1 cellular context compared by ENCODE assay signal in the genomic region with DNA sequence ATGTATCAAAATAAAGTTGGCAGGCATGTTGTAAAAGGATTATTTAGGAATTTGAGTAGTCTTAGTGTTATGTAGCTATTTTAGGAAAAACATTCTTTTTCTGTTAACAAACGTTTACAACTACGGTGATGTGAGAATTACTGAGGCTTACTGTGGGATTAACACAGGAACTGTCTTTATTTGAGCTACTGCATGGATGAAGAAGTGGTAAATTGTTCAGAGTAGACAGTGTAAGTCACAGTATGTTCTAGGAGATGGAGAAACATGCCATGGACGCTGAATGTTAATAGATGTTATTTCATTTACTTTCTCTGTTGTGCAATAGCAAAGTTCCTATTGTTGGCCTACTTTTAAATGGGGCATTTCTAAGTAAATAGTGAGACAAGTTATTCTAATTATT.
TF ChIP-seq lines count a peak whose summit lies in the region.

No MANE protein-coding gene starts in this region.

TF ChIP-seq in WTC11, 78 proteins besides CTCF, POLR2A, EP300 and RAD21 (continued from another document):
- TF ChIP-seq, protein P1, sequence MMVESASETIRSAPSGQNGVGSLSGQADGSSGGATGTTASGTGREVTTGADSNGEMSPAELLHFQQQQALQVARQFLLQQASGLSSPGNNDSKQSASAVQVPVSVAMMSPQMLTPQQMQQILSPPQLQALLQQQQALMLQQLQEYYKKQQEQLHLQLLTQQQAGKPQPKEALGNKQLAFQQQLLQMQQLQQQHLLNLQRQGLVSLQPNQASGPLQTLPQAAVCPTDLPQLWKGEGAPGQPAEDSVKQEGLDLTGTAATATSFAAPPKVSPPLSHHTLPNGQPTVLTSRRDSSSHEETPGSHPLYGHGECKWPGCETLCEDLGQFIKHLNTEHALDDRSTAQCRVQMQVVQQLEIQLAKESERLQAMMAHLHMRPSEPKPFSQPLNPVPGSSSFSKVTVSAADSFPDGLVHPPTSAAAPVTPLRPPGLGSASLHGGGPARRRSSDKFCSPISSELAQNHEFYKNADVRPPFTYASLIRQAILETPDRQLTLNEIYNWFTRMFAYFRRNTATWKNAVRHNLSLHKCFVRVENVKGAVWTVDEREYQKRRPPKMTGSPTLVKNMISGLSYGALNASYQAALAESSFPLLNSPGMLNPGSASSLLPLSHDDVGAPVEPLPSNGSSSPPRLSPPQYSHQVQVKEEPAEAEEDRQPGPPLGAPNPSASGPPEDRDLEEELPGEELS (CRISPR knock-in tag; IDR thresholded peaks at IDR 0.05): no peak
- TF ChIP-seq RELA (CRISPR knock-in tag; IDR thresholded peaks at IDR 0.05; ENCODE audit: borderline replicate concordance): no peak
- TF ChIP-seq, protein P2, sequence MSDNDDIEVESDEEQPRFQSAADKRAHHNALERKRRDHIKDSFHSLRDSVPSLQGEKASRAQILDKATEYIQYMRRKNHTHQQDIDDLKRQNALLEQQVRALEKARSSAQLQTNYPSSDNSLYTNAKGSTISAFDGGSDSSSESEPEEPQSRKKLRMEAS (CRISPR knock-in tag; IDR thresholded peaks at IDR 0.05): no peak
- TF ChIP-seq OVOL2 (CRISPR knock-in tag; IDR thresholded peaks at IDR 0.05; ENCODE audit: borderline replicate concordance): no peak
- TF ChIP-seq, protein P3, sequence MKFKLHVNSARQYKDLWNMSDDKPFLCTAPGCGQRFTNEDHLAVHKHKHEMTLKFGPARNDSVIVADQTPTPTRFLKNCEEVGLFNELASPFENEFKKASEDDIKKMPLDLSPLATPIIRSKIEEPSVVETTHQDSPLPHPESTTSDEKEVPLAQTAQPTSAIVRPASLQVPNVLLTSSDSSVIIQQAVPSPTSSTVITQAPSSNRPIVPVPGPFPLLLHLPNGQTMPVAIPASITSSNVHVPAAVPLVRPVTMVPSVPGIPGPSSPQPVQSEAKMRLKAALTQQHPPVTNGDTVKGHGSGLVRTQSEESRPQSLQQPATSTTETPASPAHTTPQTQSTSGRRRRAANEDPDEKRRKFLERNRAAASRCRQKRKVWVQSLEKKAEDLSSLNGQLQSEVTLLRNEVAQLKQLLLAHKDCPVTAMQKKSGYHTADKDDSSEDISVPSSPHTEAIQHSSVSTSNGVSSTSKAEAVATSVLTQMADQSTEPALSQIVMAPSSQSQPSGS (CRISPR knock-in tag; IDR thresholded peaks at IDR 0.05; ENCODE audit: borderline replicate concordance, low read depth): no peak
- TF ChIP-seq, protein P4, sequence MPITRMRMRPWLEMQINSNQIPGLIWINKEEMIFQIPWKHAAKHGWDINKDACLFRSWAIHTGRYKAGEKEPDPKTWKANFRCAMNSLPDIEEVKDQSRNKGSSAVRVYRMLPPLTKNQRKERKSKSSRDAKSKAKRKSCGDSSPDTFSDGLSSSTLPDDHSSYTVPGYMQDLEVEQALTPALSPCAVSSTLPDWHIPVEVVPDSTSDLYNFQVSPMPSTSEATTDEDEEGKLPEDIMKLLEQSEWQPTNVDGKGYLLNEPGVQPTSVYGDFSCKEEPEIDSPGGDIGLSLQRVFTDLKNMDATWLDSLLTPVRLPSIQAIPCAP (CRISPR knock-in tag; IDR thresholded peaks at IDR 0.05): no peak
- no peak for TF ChIP-seq TP53 (CRISPR knock-in tag; IDR thresholded peaks at IDR 0.05)
- no peak for TF ChIP-seq ZNF317 (CRISPR knock-in tag; IDR thresholded peaks at IDR 0.05; ENCODE audit: borderline replicate concordance, low read depth)
- TF ChIP-seq TEAD4 (CRISPR knock-in tag; IDR thresholded peaks at IDR 0.05): no peak
